In the genomic region with DNA sequence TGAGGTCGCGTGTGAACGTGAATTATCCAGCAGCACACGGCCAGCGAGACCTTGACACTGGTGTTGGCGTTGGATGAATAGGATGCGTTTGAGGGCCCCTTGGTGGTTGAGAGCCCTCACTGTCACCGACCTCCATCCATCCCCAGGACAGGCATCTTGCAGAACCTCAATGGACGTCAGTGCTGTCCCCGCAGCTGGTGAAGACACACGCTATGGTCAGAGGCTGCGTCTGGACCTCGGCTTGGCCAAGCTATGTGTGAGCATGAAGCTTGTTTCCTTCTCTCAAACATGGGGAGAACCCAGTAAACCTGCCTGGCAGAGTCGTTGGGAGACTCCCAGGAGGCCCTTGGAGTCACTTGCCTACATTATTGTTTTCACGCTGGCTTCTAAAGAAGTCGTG, we compare ENCODE assay signal across 10 cellular contexts.
"Had no signal": no experiment of that assay in that cellular context is flagged by ENCODE, and none has a peak within 500 bp of the region (broad histone marks: within the 10 kb centered on the region; RNA-seq: fewer than 3 reads in every experiment).

No MANE protein-coding gene starts in this region.

- H3K4me3 ChIP-seq: GM23248, GM23338, HAP-1 had no signal

- H3K9ac ChIP-seq: GM23248 had no signal

- H3K4me2 ChIP-seq: GM23338 had no signal

- H3K36me3 ChIP-seq: HAP-1 had no signal

- H3K9me3 ChIP-seq: HAP-1 had no signal

- H3K27ac ChIP-seq: GM23248 had no signal

- ATAC-seq: GM23338, HCT116 had no signal

- H3K4me1 ChIP-seq: HAP-1 had no signal

- H2AFZ ChIP-seq: GM23248, GM23338 had no signal

- FAIRE-seq: H54 had no signal

- DNase-seq: GM23248, GOT3, H7, H9, HCEC 1CT, HFFc6 had no signal
